8 cellular contexts compared by ENCODE assay signal in the genomic region with DNA sequence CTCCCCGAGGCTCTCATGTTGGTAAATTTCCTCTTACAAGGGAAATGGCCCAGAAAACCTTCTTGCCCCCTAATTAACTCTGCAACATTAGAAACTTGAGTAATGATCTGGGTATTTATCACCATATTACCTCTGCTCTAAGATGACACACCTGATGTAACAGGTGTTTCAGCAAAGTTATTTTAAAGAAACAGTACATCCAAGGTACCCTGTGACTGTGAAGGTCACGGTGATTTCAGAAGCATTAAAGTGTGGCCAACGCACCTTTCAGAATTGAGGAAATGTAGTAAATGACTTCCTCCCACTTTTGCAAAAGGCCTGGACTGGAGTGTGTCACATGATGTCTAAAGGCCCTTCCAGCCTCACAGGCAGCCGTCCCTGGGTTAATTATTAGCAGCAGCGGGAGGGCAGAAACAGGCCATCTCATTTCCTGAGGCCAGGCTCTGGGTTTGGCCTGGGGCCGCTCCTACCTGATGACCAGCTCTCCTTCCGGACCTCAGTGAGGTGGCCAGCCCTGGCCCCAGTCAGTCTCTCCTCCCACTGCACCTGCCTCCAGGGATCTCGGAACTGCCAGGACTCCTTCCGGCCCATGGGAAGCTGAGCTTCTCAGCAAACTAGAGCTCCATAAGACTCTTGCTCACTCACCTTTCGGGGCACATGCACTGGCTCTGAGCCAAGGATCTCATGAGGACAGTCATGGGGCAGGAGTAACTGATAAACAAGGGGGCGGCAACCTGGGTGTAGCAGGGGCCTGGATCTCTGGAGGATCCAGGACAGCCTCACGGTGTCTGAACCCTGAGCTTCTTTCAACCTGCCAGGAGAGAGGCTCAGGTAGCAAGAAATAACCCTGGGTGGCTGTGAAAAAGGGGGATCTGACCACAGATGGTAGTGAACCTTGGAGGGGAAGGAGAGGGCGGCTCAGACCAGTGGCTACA. TPM values are rescaled to one million over a fixed set of nuclear protein-coding genes. Genes with fewer than 3 reads are reported as not detected.
A peak's percentile ranks its signal among the peaks of the same experiment; 100 is the strongest.
DNase-seq lines count a peak whose midpoint lies in the region; ATAC-seq and TF ChIP-seq lines count a peak whose summit lies in the region.

No MANE protein-coding gene starts in this region.

- intact Hi-C loops in transverse colon (cut with DNase I; ENCODE audit: low total_unique reads), result no loop called here

- TF ChIP-seq CTCF in transverse colon (IDR thresholded peaks at IDR 0.05), result no peak

- H3K4me1 ChIP-seq in esophagus (ENCODE audit: control insufficient read depth in 2 of 2, insufficient read depth in 2 of 2, low read length in 1 of 2), result peaks cover 0 to 8% of the 10 kb centered on the region in 2 donors
- H3K4me1 ChIP-seq in transverse colon, result peaks cover 0 to 36% (median 18%) of the 10 kb centered on the region in 4 donors

- DNase-seq in COLO668 (lab: John Stamatoyannopoulos, UW; ENCODE audit: unreplicated experiment) (peak; percentile 89), LoVo (ENCODE audit: low spot score) (peak; percentile 89), transverse colon (peak; percentile 90), NCI-H2171 treated with DMSO at 0.1 percent for 48 hours (lab: John Stamatoyannopoulos, UW) (no peak), SKM-1 (lab: John Stamatoyannopoulos, UW; ENCODE audit: unreplicated experiment) (no peak)
- DNase-seq in activated CD8-positive, alpha-beta memory T cell treated with anti-CD3 and anti-CD28 coated beads, Interleukin-2, amount 10 ng/mL, durations not matched to agents 7 days and 5 days, result no peak

- H3K4me3 ChIP-seq in esophagus (ENCODE audit: low read depth in 1 of 2, low read length in 2 of 2), result no peak overlapping the region
- H3K4me3 ChIP-seq in transverse colon, result peak overlapping the region in 1 of 4 donors; percentile 22

- H3K9me3 ChIP-seq in esophagus (ENCODE audit: control insufficient read depth in 2 of 2, insufficient read depth in 1 of 2, low read depth in 1 of 2, low read length in 1 of 2) (no peaks in the 10 kb centered on the region), transverse colon (no peaks in the 10 kb centered on the region)

- H3K36me3 ChIP-seq in esophagus (ENCODE audit: control insufficient read depth in 2 of 2, insufficient read depth in 2 of 2, low read length in 1 of 2) (peaks cover 0 to 3% of the 10 kb centered on the region in 2 donors), transverse colon (no peaks in the 10 kb centered on the region)

- H3K27ac ChIP-seq in esophagus (ENCODE audit: low read depth in 2 of 2, low read length in 1 of 2), result peak overlapping the region; percentile 43
- H3K27ac ChIP-seq in transverse colon, result peak overlapping the region; percentile 83 to 91 (median 84)

- peak; percentile 83 for TF ChIP-seq POLR2A in transverse colon (IDR thresholded peaks at IDR 0.05)

- WGBS in esophagus, 2 donors, result 49 to 67% methylated on average over 13 of the region's 13 CpGs
- WGBS in transverse colon (ENCODE audit: low coverage in 1 of 2), 2 donors, result 13 to 57% methylated on average over 3 to 10 of the region's 13 CpGs

- no peaks in the 10 kb centered on the region for H3K36me3 Mint-ChIP-seq in activated CD8-positive, alpha-beta memory T cell treated with anti-CD3 and anti-CD28 coated beads, Interleukin-2, amount 10 ng/mL, durations not matched to agents 7 days and 5 days

- H3K4me3 Mint-ChIP-seq in activated CD8-positive, alpha-beta memory T cell treated with anti-CD3 and anti-CD28 coated beads, Interleukin-2, amount 10 ng/mL, durations not matched to agents 7 days and 5 days, result no peak overlapping the region

- in situ Hi-C loops in transverse colon (cut with MboI; ENCODE audit: low pct_ligation_motif_present in 1 of 4, low pct_unique_long_range_greater_than_20kb in 1 of 4, low sequenced_read_pairs in 3 of 4), result no loop called here

- ATAC-seq in GM21447 (IDR thresholded peaks at IDR 0.05; ENCODE audit: unreplicated experiment), result peak; percentile 91
- no peak for ATAC-seq in activated CD8-positive, alpha-beta memory T cell treated with anti-CD3 and anti-CD28 coated beads, Interleukin-2, amount 10 ng/mL, durations not matched to agents 7 days and 5 days

- H3K4me1 Mint-ChIP-seq in activated CD8-positive, alpha-beta memory T cell treated with anti-CD3 and anti-CD28 coated beads, Interleukin-2, amount 10 ng/mL, durations not matched to agents 7 days and 5 days, result peaks cover 12% of the 10 kb centered on the region

- TF ChIP-seq EP300 in transverse colon (IDR thresholded peaks at IDR 0.05; ENCODE audit: low read depth), result no peak

- CTCF ChIA-PET in activated CD8-positive, alpha-beta memory T cell treated with anti-CD3 and anti-CD28 coated beads, Interleukin-2, amount 10 ng/mL, durations not matched to agents 7 days and 5 days (lab: Charles Lee), result interaction anchor here (0.8 kb wide), 1 partner anchor 37 kb away, joined by 3 read pairs; no protein-coding TSS in a partner anchor

- H3K27me3 Mint-ChIP-seq in activated CD8-positive, alpha-beta memory T cell treated with anti-CD3 and anti-CD28 coated beads, Interleukin-2, amount 10 ng/mL, durations not matched to agents 7 days and 5 days, result peaks cover 29% of the 10 kb centered on the region

- H3K9me3 Mint-ChIP-seq in activated CD8-positive, alpha-beta memory T cell treated with anti-CD3 and anti-CD28 coated beads, Interleukin-2, amount 10 ng/mL, durations not matched to agents 7 days and 5 days (ENCODE audit: low read depth), result no peaks in the 10 kb centered on the region

- H3K27ac Mint-ChIP-seq in activated CD8-positive, alpha-beta memory T cell treated with anti-CD3 and anti-CD28 coated beads, Interleukin-2, amount 10 ng/mL, durations not matched to agents 7 days and 5 days, result no peak overlapping the region

- H3K27me3 ChIP-seq in esophagus (ENCODE audit: control insufficient read depth in 1 of 2, insufficient read depth in 2 of 2, low read length in 2 of 2) (no peaks in the 10 kb centered on the region), transverse colon (no peaks in the 10 kb centered on the region)

RNA-seq across cellular contexts. Expression of a gene that starts 20.6 kb away (rescaled TPM):
- polyA plus RNA-seq in esophagus, result 10 to 100 TPM; 14.7 to 29.2 TPM
- 10 to 100 TPM; 12.7 to 27.0 (median 18.1) TPM for total RNA-seq in transverse colon
- 1 to 10 TPM in 1 of 2 experiments, under 1 TPM in 1; 0.50 to 4.1 TPM for total RNA-seq in activated CD8-positive, alpha-beta memory T cell treated with anti-CD3 and anti-CD28 coated beads, Interleukin-2, amount 10 ng/mL, durations not matched to agents 7 days and 5 days

Comparison
In these comparisons a context has a peak if more than half of its experiments do, and no peak if none do; other contexts are left out.
1. DNase-seq: peak in COLO668 (single experiment), LoVo (single experiment) and transverse colon (single experiment); none in NCI-H2171 treated with DMSO at 0.1 percent for 48 hours (single experiment), activated CD8-positive, alpha-beta memory T cell treated with anti-CD3 and anti-CD28 coated beads, Interleukin-2, amount 10 ng/mL, durations not matched to agents 7 days and 5 days (single experiment) and SKM-1 (single experiment).